14 cellular contexts compared by ENCODE assay signal in genomic region chr15:58552505-58553364, GRCh38.
DNase-seq lines count a peak whose midpoint lies in the region; ATAC-seq, FAIRE-seq and TF ChIP-seq lines count a peak whose summit lies in the region.
"Had no signal": no experiment of that assay in that cellular context is flagged by ENCODE, and none has a peak within 500 bp of the region (broad histone marks: within the 10 kb centered on the region; RNA-seq: fewer than 3 reads in every experiment).

No MANE protein-coding gene starts in this region.

- ATAC-seq in A549 (no peak), Right ventricle myocardium superior (ENCODE audit: poor library complexity) (peak; percentile 7), HG03139 (IDR thresholded peaks at IDR 0.05; ENCODE audit: unreplicated experiment) (no peak)

- TF ChIP-seq RAD21 in A549 (conservative IDR thresholded peaks at IDR 0.05 in 1 of 2, IDR thresholded peaks at IDR 0.05 in 1 of 2), result no peak

- no peaks in the 10 kb centered on the region for H3K9me3 ChIP-seq in A549
- H3K9me3 ChIP-seq in osteoblast (ENCODE audit: low read depth, low read length), result no peaks in the 10 kb centered on the region

- H3K27ac ChIP-seq in A549 (peak overlapping the region; percentile 54 to 62; a peak in 4 of 6 replicates), osteoblast (ENCODE audit: low read depth, low read length) (no peak overlapping the region)
- H3K27ac ChIP-seq: cardiac muscle cell had no signal

- H3K4me2 ChIP-seq in A549, result no peak overlapping the region
- H3K4me2 ChIP-seq in osteoblast (ENCODE audit: insufficient read depth, low read length), result peak overlapping the region; percentile 86

- no peak for TF ChIP-seq POLR2A in A549 (IDR thresholded peaks at IDR 0.05; ENCODE audit: low read length)

- POLR2A ChIA-PET in A549 (lab: Yijun Ruan, JAX), result no interaction called here

- no peaks in the 10 kb centered on the region for H3K79me2 ChIP-seq in osteoblast (ENCODE audit: insufficient read depth, low read length)

- H2AFZ ChIP-seq in osteoblast (ENCODE audit: low read length), result peak overlapping the region; percentile 92

- FAIRE-seq in A549 (lab: Jason Lieb, UNC), result no peak
- FAIRE-seq: frontal cortex, TTC549 had no signal

- H3K4me3 ChIP-seq in A549, result no peak overlapping the region
- peak overlapping the region; percentile 45; the same call in 1 of the 2 replicates for H3K4me3 ChIP-seq in WI38 (ENCODE audit: low read depth, low read length)
- H3K4me3 ChIP-seq in osteoblast (ENCODE audit: insufficient read depth, low read length), result peak overlapping the region; percentile 63
- H3K4me3 ChIP-seq: cardiac muscle cell had no signal

- DNase-seq in A549 (ENCODE audit: low read depth in 1 of 2, low spot score in 1 of 2) (no peak), Right ventricle myocardium superior (no peak), osteoblast (ENCODE audit: insufficient read length, low spot score, missing footprints) (peak; percentile 74), NCI-H2029 (lab: John Stamatoyannopoulos, UW) (no peak), NCI-H2107 (lab: John Stamatoyannopoulos, UW) (no peak)
- no peak for DNase-seq in activated T-cell treated with anti-CD3 and anti-CD28 coated beads, Interleukin-2, amount 50 U/mL, for 48 hours
- DNase-seq: activated T-cell treated with anti-CD3 and anti-CD28 coated beads, Interleukin-2, amount 50 U/mL, for 24 hours; EL; stimulated activated CD4-positive, alpha-beta T cell treated with anti-CD3 and anti-CD28 coated beads, Interleukin-12 subunit alpha, Interleukin-12 subunit beta, amount 100 ng/mL, for 4 hours had no signal

- WGBS in A549 (ENCODE audit: missing lambda C conversion rate), result 84% methylated on average over 24 of the region's 24 CpGs

- peaks cover 23% of the 10 kb centered on the region for H3K27me3 ChIP-seq in osteoblast (ENCODE audit: insufficient read depth, low read length)
- H3K27me3 ChIP-seq: cardiac muscle cell had no signal

- no peaks in the 10 kb centered on the region for H3K36me3 ChIP-seq in osteoblast (ENCODE audit: insufficient read depth, low read length)
- H3K36me3 ChIP-seq: cardiac muscle cell had no signal

- no peak for TF ChIP-seq EP300 in A549 (IDR thresholded peaks at IDR 0.05)

- no peaks in the 10 kb centered on the region for H4K20me1 ChIP-seq in osteoblast (ENCODE audit: insufficient read depth, low read length)

- no peak for TF ChIP-seq CTCF in A549 (IDR thresholded peaks at IDR 0.05)
- TF ChIP-seq CTCF in WI38 (IDR thresholded peaks at IDR 0.05; ENCODE audit: low read depth, low read length), result no peak
- no peak for TF ChIP-seq CTCF in osteoblast (IDR thresholded peaks at IDR 0.05; ENCODE audit: extremely low read depth, low read depth, low read length)

- intact Hi-C loops in Right ventricle myocardium superior (cut with DNase I), result no loop called here

- CTCF ChIA-PET in A549 (lab: Yijun Ruan, JAX), result interaction anchor here (1.0 to 1.1 kb wide), 2 partner anchors 33 to 325 kb away, joined by 3 read pairs; no protein-coding TSS in a partner anchor

- peaks cover 34% of the 10 kb centered on the region for H3K4me1 ChIP-seq in A549
- H3K4me1 ChIP-seq in osteoblast (ENCODE audit: insufficient read depth, low read length), result peaks cover 22% of the 10 kb centered on the region

TF ChIP-seq in A549, 52 proteins besides CTCF, POLR2A, EP300 and RAD21:
- TF ChIP-seq MAFK (IDR thresholded peaks at IDR 0.05; ENCODE audit: partially characterized antibody) (no peak), ATOH8 (CRISPR knock-in tag; IDR thresholded peaks at IDR 0.05; ENCODE audit: low read depth) (no peak), POLR2AphosphoS2 (conservative IDR thresholded peaks at IDR 0.05; ENCODE audit: low read length) (no peak), HES2 (IDR thresholded peaks at IDR 0.05) (no peak), EHMT2 (IDR thresholded peaks at IDR 0.05; ENCODE audit: low read depth) (no peak), FOSB (CRISPR knock-in tag; IDR thresholded peaks at IDR 0.05) (no peak), MAZ (IDR thresholded peaks at IDR 0.05; ENCODE audit: borderline replicate concordance, low read depth, low read length) (no peak)
TF ChIP-seq in A549: peak in this region for 0.
